8 cellular contexts compared by ENCODE assay signal in the genomic region with DNA sequence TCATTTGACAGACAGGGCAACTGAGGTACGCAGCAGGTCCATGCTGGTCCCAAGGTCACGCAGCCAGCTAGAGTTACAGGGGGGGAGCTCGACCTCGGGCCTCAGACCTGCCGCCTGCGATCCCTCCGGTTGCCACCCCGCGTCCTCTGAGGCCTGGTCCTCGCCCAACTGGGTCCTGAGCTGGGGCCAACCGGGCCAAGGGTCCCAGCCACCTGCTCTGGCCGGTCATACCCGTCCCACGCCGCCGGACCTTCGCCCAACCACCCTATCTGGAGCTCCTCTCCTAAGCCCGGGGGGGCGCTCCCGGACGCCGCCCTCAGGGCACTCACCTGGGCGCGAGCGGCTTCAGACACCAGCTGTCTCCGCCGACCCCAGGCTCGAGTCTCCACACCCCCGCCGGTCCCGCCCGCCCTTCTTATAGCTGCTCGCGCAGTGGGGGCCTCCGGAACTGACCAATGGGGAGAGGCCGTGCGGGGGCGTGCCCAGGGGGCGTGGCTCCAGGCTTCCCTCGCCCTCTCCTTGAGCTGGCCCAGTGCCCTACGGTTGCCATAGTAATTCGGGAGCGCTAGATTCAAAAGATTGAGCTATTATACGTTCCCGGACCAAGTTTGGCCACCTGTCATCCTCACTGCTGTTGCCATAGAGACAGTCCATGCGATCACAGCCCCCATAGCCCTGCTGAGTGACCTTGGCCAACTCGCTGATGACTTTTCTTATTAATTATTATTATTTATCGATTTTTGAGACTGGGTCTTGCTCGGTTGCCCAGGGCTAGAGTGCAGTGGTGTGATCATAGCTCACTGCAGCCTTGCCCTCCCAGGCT. TPM values are rescaled to one million over a fixed set of nuclear protein-coding genes. Genes with fewer than 3 reads are reported as not detected.
DNase-seq lines count a peak whose midpoint lies in the region; ATAC-seq and TF ChIP-seq lines count a peak whose summit lies in the region.

Gene PLIN5, minus strand, starts transcription at position 389 of the 823 bp plus-strand sequence. CDS start 1,150 bp downstream, outside the sequence.

- peak within 1 kb of the TSS; percentile 40; the same call in 1 of the 2 replicates for H2AFZ ChIP-seq in OCI-LY7 (ENCODE audit: low read length)

- no peaks in the 10 kb centered on the region for H3K36me3 ChIP-seq in OCI-LY7 (ENCODE audit: insufficient read depth, low read length)

- H3K4me2 ChIP-seq in OCI-LY7 (ENCODE audit: low read length) = peak within 1 kb of the TSS; percentile 46

- no TSS peak for BruUV-seq in OCI-LY7 (replicated peaks; lab: Mats Ljungman, UMichigan)

- peak; percentile 89 for ATAC-seq in Right ventricle myocardium superior (ENCODE audit: poor library complexity)
- no peak for ATAC-seq in HG03442 (IDR thresholded peaks at IDR 0.05; ENCODE audit: unreplicated experiment)

- peaks cover 18% of the 10 kb centered on the region for H3K4me1 ChIP-seq in OCI-LY7 (ENCODE audit: insufficient read depth, low read length, poor library complexity, severe bottlenecking)

- peak within 1 kb of the TSS; percentile 28 for H3K4me3 ChIP-seq in OCI-LY7 (ENCODE audit: low read depth, low read length, poor library complexity, severe bottlenecking)

- peak; percentile 76 for DNase-seq in Ammon's horn (ENCODE audit: low spot score)
- peak in 73 of 76 experiments; percentile 27 to 94 (median 81) for DNase-seq in HUDEP-2 (lab: John Stamatoyannopoulos, UW; ENCODE audit: unreplicated experiment in 76 of 76)
- peak; percentile 69 for DNase-seq in OCI-LY7 (ENCODE audit: low spot score)
- DNase-seq in activated naive CD8-positive, alpha-beta T cell treated with anti-CD3 and anti-CD28 coated beads for 36 hours = peak; percentile 69
- peak; percentile 89 for DNase-seq in Right ventricle myocardium superior
- peak; percentile 90 for DNase-seq in osteocyte (ENCODE audit: extremely low spot score, unreplicated experiment)
- no peak for DNase-seq in NAMALWA (ENCODE audit: low spot score)

- no peaks in the 10 kb centered on the region for H3K9me3 Mint-ChIP-seq in activated naive CD8-positive, alpha-beta T cell treated with anti-CD3 and anti-CD28 coated beads for 36 hours
- no peaks in the 10 kb centered on the region for H3K9me3 Mint-ChIP-seq in osteocyte (ENCODE audit: unreplicated experiment)

- H3K79me2 ChIP-seq in OCI-LY7 (ENCODE audit: insufficient read depth, low read depth, low read length) = no peaks in the 10 kb centered on the region

- no peaks in the 10 kb centered on the region for H3K9me3 ChIP-seq in OCI-LY7 (ENCODE audit: low read length)

- peaks cover 9% of the 10 kb centered on the region for H3K4me1 Mint-ChIP-seq in activated naive CD8-positive, alpha-beta T cell treated with anti-CD3 and anti-CD28 coated beads for 36 hours
- H3K4me1 Mint-ChIP-seq in osteocyte (ENCODE audit: unreplicated experiment) = no peaks in the 10 kb centered on the region

- no peaks in the 10 kb centered on the region for H3K36me3 Mint-ChIP-seq in activated naive CD8-positive, alpha-beta T cell treated with anti-CD3 and anti-CD28 coated beads for 36 hours
- no peaks in the 10 kb centered on the region for H3K36me3 Mint-ChIP-seq in osteocyte (ENCODE audit: unreplicated experiment)

- peak; percentile 47 for TF ChIP-seq CTCF in OCI-LY7 (conservative IDR thresholded peaks at IDR 0.05; ENCODE audit: low read length)
- TF ChIP-seq CTCF in osteocyte (IDR thresholded peaks at IDR 0.05) = no peak

- no peak within 1 kb of the TSS for H3K4me3 Mint-ChIP-seq in activated naive CD8-positive, alpha-beta T cell treated with anti-CD3 and anti-CD28 coated beads for 36 hours
- H3K4me3 Mint-ChIP-seq in osteocyte (ENCODE audit: unreplicated experiment) = no peak within 1 kb of the TSS

- H3K9me2 ChIP-seq in OCI-LY7 (ENCODE audit: insufficient read depth, low read length) = no peaks in the 10 kb centered on the region

- CTCF ChIA-PET in OCI-LY7 (lab: Charles Lee; ENCODE audit: unreplicated experiment) = interaction anchor here (0.6 to 0.9 kb wide), 5 partner anchors 12 to 643 kb away, joined by 3 to 4 read pairs (median 3); no protein-coding TSS in a partner anchor

- H4K20me1 ChIP-seq in OCI-LY7 (ENCODE audit: insufficient read depth, low read length) = no peaks in the 10 kb centered on the region

- intact Hi-C loops in OCI-LY7 (cut with micrococcal nuclease; ENCODE audit: unreplicated experiment) = no loop called here
- intact Hi-C loops in Right ventricle myocardium superior (cut with DNase I) = no loop called here

- H3K27ac Mint-ChIP-seq in activated naive CD8-positive, alpha-beta T cell treated with anti-CD3 and anti-CD28 coated beads for 36 hours = no peak within 1 kb of the TSS
- no peak within 1 kb of the TSS for H3K27ac Mint-ChIP-seq in osteocyte (ENCODE audit: unreplicated experiment)

- H3K27me3 Mint-ChIP-seq in activated naive CD8-positive, alpha-beta T cell treated with anti-CD3 and anti-CD28 coated beads for 36 hours = peaks cover 23% of the 10 kb centered on the region
- H3K27me3 Mint-ChIP-seq in osteocyte (ENCODE audit: unreplicated experiment) = peaks cover 34% of the 10 kb centered on the region

- POLR2A ChIA-PET in OCI-LY7 (lab: Charles Lee) = interaction anchor here (0.6 to 1.5 kb wide), 4 partner anchors 10 to 193 kb away, joined by 3 to 7 read pairs (median 3); no protein-coding TSS in a partner anchor

- no peak within 1 kb of the TSS for H3K27ac ChIP-seq in OCI-LY7 (ENCODE audit: low read depth, low read length, poor library complexity, severe bottlenecking)

RNA-seq across cellular contexts. Expression of gene PLIN5, which starts in this region (rescaled TPM):
- 0.67 and 0.85 TPM in 2 replicates for total RNA-seq in OCI-LY7 (2014; rRNA removed; shearing (Covaris generic))
- total RNA-seq in OCI-LY7 (2022) = 1.9 and 2.2 TPM in 2 replicates
- total RNA-seq in activated naive CD8-positive, alpha-beta T cell treated with anti-CD3 and anti-CD28 coated beads for 36 hours = under 1 TPM; 0.32 to 0.56 TPM
- total RNA-seq in Right ventricle myocardium superior = 64.6 TPM
- total RNA-seq in osteocyte = not detected in 2 replicates

Comparison
In these comparisons a context has a peak if more than half of its experiments do, and no peak if none do; other contexts are left out.
1. RNA of gene PLIN5 (total RNA-seq): 64.6 TPM in Right ventricle myocardium superior (single experiment); 0.67 to 2.2 TPM in OCI-LY7, 0.32 to 0.56 TPM in activated naive CD8-positive, alpha-beta T cell treated with anti-CD3 and anti-CD28 coated beads for 36 hours and not detected in osteocyte; every median in the first group is over 10 times any median in the second.
2. Peak in DNase-seq in activated naive CD8-positive, alpha-beta T cell treated with anti-CD3 and anti-CD28 coated beads for 36 hours; RNA of the gene not detected or under 1 TPM.
3. Peak in DNase-seq in osteocyte; RNA of the gene not detected or under 1 TPM.